Comparison of ENCODE assay signal across 15 cellular contexts in the genomic region with DNA sequence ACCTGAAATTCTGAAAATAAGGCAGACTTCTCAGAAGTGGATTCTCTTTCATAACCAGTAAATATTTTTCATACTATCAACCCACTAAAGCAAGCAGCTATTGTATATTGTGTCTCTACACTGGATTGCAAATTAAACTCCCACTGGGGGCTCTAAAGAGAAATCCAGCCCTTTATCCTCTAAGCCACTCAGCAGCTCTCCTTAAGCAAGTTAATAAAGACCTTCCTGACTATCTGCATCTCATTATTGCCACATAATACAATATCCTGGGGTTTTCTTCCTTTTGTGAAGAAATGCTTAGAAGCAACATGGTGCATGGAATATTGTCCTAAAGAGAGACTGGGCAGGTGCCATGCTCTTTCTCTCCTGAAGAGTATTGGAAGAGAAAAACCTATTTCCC.
DNase-seq lines count a peak whose midpoint lies in the region; ATAC-seq, FAIRE-seq and TF ChIP-seq lines count a peak whose summit lies in the region.
"Had no signal": no experiment of that assay in that cellular context is flagged by ENCODE, and none has a peak within 500 bp of the region (broad histone marks: within the 10 kb centered on the region; RNA-seq: fewer than 3 reads in every experiment).

No MANE protein-coding gene starts in this region.

- H3K27ac ChIP-seq in A549: peak overlapping the region; percentile 44 to 95; a peak in 4 of 6 replicates
- peak overlapping the region; percentile 100 for H3K27ac ChIP-seq in RWPE2 (ENCODE audit: poor library complexity, severe bottlenecking)
- peak overlapping the region in 3 of 4 donors; percentile 35 to 40 (median 38) for H3K27ac ChIP-seq in esophagus squamous epithelium
- H3K27ac ChIP-seq in gastrocnemius medialis: no peak overlapping the region

- CTCF ChIA-PET in A549 (lab: Yijun Ruan, JAX): interaction anchor here (1.3 to 1.5 kb wide), 3 partner anchors 21 to 959 kb away, joined by 3 to 5 read pairs (median 4); no protein-coding TSS in a partner anchor

- intact Hi-C loops in esophagus squamous epithelium (cut with DNase I) (no loop called here), gastrocnemius medialis (cut with DNase I; ENCODE audit: low total_unique reads) (loop anchor here (5.0 kb wide), 1 partner anchor 957 kb away; no protein-coding TSS in a partner anchor)

- H3K4me2 ChIP-seq in A549: no peak overlapping the region

- no peak for ATAC-seq in A549
- no peak for ATAC-seq in RWPE2 (ENCODE audit: low read depth)
- ATAC-seq in HG02852 (IDR thresholded peaks at IDR 0.05; ENCODE audit: unreplicated experiment): no peak
- ATAC-seq in gastrocnemius medialis: no peak
- ATAC-seq: CD8-positive, alpha-beta T cell; HepG2 had no signal

- TF ChIP-seq POLR2A in A549 (IDR thresholded peaks at IDR 0.05; ENCODE audit: low read length) (no peak), esophagus squamous epithelium (IDR thresholded peaks at IDR 0.05) (no peak), gastrocnemius medialis (IDR thresholded peaks at IDR 0.05) (no peak)

- DNase-seq in A549 (ENCODE audit: low read depth in 1 of 2, low spot score in 1 of 2) (no peak), D721Med (ENCODE audit: insufficient read length, low spot score) (no peak), RWPE2 (ENCODE audit: low spot score) (no peak), esophagus squamous epithelium (lab: John Stamatoyannopoulos, UW) (no peak), gastrocnemius medialis (no peak), retina (no peak)
- DNase-seq: CD8-positive, alpha-beta T cell; COR-L47; GF-D8 had no signal

- in situ Hi-C loops in gastrocnemius medialis (cut with MboI; ENCODE audit: low sequenced_read_pairs in 4 of 4): loop anchor here in 1 of 4 donors (25.0 kb wide), 1 partner anchor 637 kb away; a partner anchor contains a TSS

- POLR2A ChIA-PET in A549 (lab: Yijun Ruan, JAX): no interaction called here

- TF ChIP-seq RAD21 in A549 (conservative IDR thresholded peaks at IDR 0.05 in 1 of 2, IDR thresholded peaks at IDR 0.05 in 1 of 2): no peak

- H3K4me1 ChIP-seq in A549: peaks cover 66% of the 10 kb centered on the region
- H3K4me1 ChIP-seq in RWPE2 (ENCODE audit: insufficient read depth, poor library complexity, severe bottlenecking): peaks cover 64% of the 10 kb centered on the region
- peaks cover 6 to 52% (median 15%) of the 10 kb centered on the region in 3 donors for H3K4me1 ChIP-seq in esophagus squamous epithelium
- peaks cover 6 to 13% of the 10 kb centered on the region in 2 donors for H3K4me1 ChIP-seq in gastrocnemius medialis

- no peaks in the 10 kb centered on the region for H3K9me3 ChIP-seq in A549
- no peaks in the 10 kb centered on the region for H3K9me3 ChIP-seq in RWPE2 (ENCODE audit: severe bottlenecking)
- no peaks in the 10 kb centered on the region for H3K9me3 ChIP-seq in esophagus squamous epithelium
- H3K9me3 ChIP-seq in gastrocnemius medialis: no peaks in the 10 kb centered on the region

- TF ChIP-seq CTCF in A549 (IDR thresholded peaks at IDR 0.05) (no peak), D721Med (IDR thresholded peaks at IDR 0.05; ENCODE audit: insufficient read depth, missing control alignments) (no peak), RWPE2 (IDR thresholded peaks at IDR 0.05; ENCODE audit: poor library complexity, severe bottlenecking) (no peak), esophagus squamous epithelium (IDR thresholded peaks at IDR 0.05) (no peak), gastrocnemius medialis (IDR thresholded peaks at IDR 0.05 in 4 of 5, conservative IDR thresholded peaks at IDR 0.05 in 1 of 5) (no peak)

- no peak overlapping the region for H3K4me3 ChIP-seq in A549
- no peak overlapping the region for H3K4me3 ChIP-seq in RWPE2 (ENCODE audit: severe bottlenecking)
- H3K4me3 ChIP-seq in esophagus squamous epithelium: no peak overlapping the region
- no peak overlapping the region for H3K4me3 ChIP-seq in gastrocnemius medialis

- no peaks in the 10 kb centered on the region for H3K27me3 ChIP-seq in RWPE2 (ENCODE audit: insufficient read depth, poor library complexity, severe bottlenecking)
- H3K27me3 ChIP-seq in esophagus squamous epithelium: no peaks in the 10 kb centered on the region
- H3K27me3 ChIP-seq in gastrocnemius medialis: no peaks in the 10 kb centered on the region

- H3K36me3 ChIP-seq in RWPE2 (ENCODE audit: low read depth) (no peaks in the 10 kb centered on the region), esophagus squamous epithelium (no peaks in the 10 kb centered on the region), gastrocnemius medialis (no peaks in the 10 kb centered on the region)

- FAIRE-seq in A549 (lab: Jason Lieb, UNC) (no peak), D721Med (lab: Jason Lieb, UNC) (peak; percentile 55)
- FAIRE-seq: A204.1, GM19239, H1, HepG2, HTR-8/SVneo had no signal

- no peak for TF ChIP-seq EP300 in A549 (IDR thresholded peaks at IDR 0.05)

TF ChIP-seq in A549, 52 proteins besides CTCF, POLR2A, EP300 and RAD21:
- TF ChIP-seq GATA3 (IDR thresholded peaks at IDR 0.05; ENCODE audit: borderline replicate concordance) (no peak), JUN (IDR thresholded peaks at IDR 0.05) (no peak), MAFK (IDR thresholded peaks at IDR 0.05; ENCODE audit: partially characterized antibody) (no peak), HDAC2 (IDR thresholded peaks at IDR 0.05) (no peak), MAZ (IDR thresholded peaks at IDR 0.05; ENCODE audit: borderline replicate concordance, low read depth, low read length) (no peak)
TF ChIP-seq in A549: peak in this region for 0.

Comparison
In these comparisons a context has a peak if more than half of its experiments do, and no peak if none do; other contexts are left out.
1. H3K27ac ChIP-seq: peak in A549 (2 of 2), RWPE2 (single experiment) and esophagus squamous epithelium (3 of 4); none in gastrocnemius medialis (0 of 4).